Comparison of ENCODE assay signal across 8 cellular contexts in the genomic region with DNA sequence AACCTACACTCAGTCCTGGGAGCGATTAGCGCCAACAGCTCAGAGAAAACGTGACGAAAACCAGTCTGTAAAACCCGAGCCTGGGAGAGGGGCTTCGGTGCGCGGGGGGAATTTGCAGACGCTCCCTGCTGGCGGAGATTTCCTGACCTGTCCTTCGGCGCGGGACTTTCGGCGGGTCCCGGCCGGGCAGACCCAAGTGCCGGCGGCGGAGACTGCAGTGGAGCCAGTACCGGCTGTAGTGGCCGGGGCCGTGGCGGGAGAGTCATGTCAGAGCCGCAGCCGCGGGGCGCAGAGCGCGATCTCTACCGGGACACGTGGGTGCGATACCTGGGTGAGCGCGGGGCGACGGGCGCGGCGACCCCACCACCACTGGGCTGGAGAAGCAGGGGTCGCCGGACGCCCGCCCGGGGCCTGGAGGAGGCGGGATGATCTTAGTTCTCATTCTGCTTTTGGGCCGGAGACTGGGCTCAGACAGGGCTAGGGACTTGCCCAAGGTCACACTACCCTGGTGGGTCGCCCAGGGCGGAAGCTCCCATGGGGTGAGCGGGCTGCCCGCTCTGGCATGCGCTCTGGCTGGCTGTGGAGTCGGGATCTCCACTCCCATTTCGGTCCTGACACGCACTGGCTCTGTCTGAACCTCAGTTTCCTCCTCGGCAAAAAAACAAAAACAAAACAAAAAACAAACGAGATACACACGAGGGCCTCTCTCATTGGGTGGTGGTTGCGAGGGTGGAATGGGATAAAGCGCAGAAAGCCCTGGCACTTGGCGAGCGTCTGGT. TPM values are rescaled to one million over a fixed set of nuclear protein-coding genes. Genes with fewer than 3 reads are reported as not detected.
A peak's percentile ranks its signal among the peaks of the same experiment; 100 is the strongest.
DNase-seq lines count a peak whose midpoint lies in the region; ATAC-seq and TF ChIP-seq lines count a peak whose summit lies in the region.

A gene with protein sequence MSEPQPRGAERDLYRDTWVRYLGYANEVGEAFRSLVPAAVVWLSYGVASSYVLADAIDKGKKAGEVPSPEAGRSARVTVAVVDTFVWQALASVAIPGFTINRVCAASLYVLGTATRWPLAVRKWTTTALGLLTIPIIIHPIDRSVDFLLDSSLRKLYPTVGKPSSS (plus strand): TSS at position 153 of the 779 bp plus-strand sequence. CDS start 112 bp downstream, at position 265.

- intact Hi-C loops in right cardiac atrium (cut with DNase I), result no loop called here

- no peaks in the 10 kb centered on the region for H3K9me2 ChIP-seq in DOHH2 (replicated peaks; ENCODE audit: control insufficient read depth, low read length)

- H3K27me3 ChIP-seq in DOHH2 (ENCODE audit: control insufficient read depth, low read length) (no peaks in the 10 kb centered on the region), right cardiac atrium (ENCODE audit: control insufficient read depth, insufficient read depth) (no peaks in the 10 kb centered on the region)

- peaks cover 56% of the 10 kb centered on the region for H3K79me2 ChIP-seq in DOHH2 (ENCODE audit: control insufficient read depth, low read length)

- peak; percentile 2 to 4 for ATAC-seq in right cardiac atrium
- no peak for ATAC-seq in GM18858 (IDR thresholded peaks at IDR 0.05; ENCODE audit: unreplicated experiment)

- H3F3A ChIP-seq in DOHH2 (ENCODE audit: control insufficient read depth, insufficient read depth), result peaks cover 15% of the 10 kb centered on the region

- H3K4me2 ChIP-seq in DOHH2 (ENCODE audit: low read length), result peak within 1 kb of the TSS; percentile 99

- H3K36me3 ChIP-seq in DOHH2 (ENCODE audit: control insufficient read depth, low read length), result peaks cover 64% of the 10 kb centered on the region

- H4K20me1 ChIP-seq in DOHH2 (ENCODE audit: control insufficient read depth, insufficient read depth, low read depth, low read length), result 0 out of 2 replicates have a peak, but pooled peaks cover 10% of the 10 kb centered on the region

- H3K4me1 ChIP-seq in DOHH2 (ENCODE audit: control insufficient read depth, low read length) (peaks cover 41% of the 10 kb centered on the region), right cardiac atrium (ENCODE audit: control insufficient read depth, insufficient read depth, low read length) (peaks cover 6% of the 10 kb centered on the region)

- 1% methylated on average over 62 of the region's 62 CpGs for WGBS in right cardiac atrium

- no peaks in the 10 kb centered on the region for H3K9me3 ChIP-seq in DOHH2 (ENCODE audit: control insufficient read depth, insufficient read depth, low read length)
- H3K9me3 ChIP-seq in right cardiac atrium (ENCODE audit: control insufficient read depth, low read length), result no peaks in the 10 kb centered on the region

- TF ChIP-seq CTCF in DOHH2 (IDR thresholded peaks at IDR 0.05; ENCODE audit: low read depth, low read length, poor library complexity, severe bottlenecking), result no peak

- H3K27ac ChIP-seq in DOHH2 (ENCODE audit: low read depth, low read length) (peak within 1 kb of the TSS; percentile 67), right cardiac atrium (ENCODE audit: low read length) (peak within 1 kb of the TSS; percentile 84)

- H3K4me3 ChIP-seq in DOHH2 (ENCODE audit: low read length), result peak within 1 kb of the TSS; percentile 95
- H3K4me3 ChIP-seq in right cardiac atrium (ENCODE audit: low read length), result peak within 1 kb of the TSS; percentile 54

- DNase-seq in Kasumi-1 (lab: John Stamatoyannopoulos, UW) (peak; percentile 79 to 80), SW480 (ENCODE audit: low spot score) (peak; percentile 75), anterior cingulate cortex (lab: John Stamatoyannopoulos, UW) (peak in 47 of 58 donors; percentile 10 to 65 (median 33)), right cardiac atrium (peak; percentile 68 to 86 (median 85)), pulmonary artery endothelial cell (ENCODE audit: low read depth, low spot score) (no peak), occipital lobe (lab: John Stamatoyannopoulos, UW) (no peak)

RNA-seq across cellular contexts. Expression of the gene that starts here (rescaled TPM):
- total RNA-seq in right cardiac atrium (10 to 100 TPM; 15.5 to 29.3 (median 18.6) TPM), pulmonary artery endothelial cell (32.2 and 43.2 TPM in 2 replicates), occipital lobe (2.3 TPM)
- polyA plus RNA-seq in right cardiac atrium, result 38.9 TPM

Comparison
In these comparisons a context has a peak if more than half of its experiments do, and no peak if none do; other contexts are left out.
1. DNase-seq: peak in Kasumi-1 (2 of 2), SW480 (single experiment), anterior cingulate cortex (47 of 58) and right cardiac atrium (3 of 3); none in pulmonary artery endothelial cell (single experiment) and occipital lobe (single experiment).